ENCODE assay signal across 17 cellular contexts in the genomic region with DNA sequence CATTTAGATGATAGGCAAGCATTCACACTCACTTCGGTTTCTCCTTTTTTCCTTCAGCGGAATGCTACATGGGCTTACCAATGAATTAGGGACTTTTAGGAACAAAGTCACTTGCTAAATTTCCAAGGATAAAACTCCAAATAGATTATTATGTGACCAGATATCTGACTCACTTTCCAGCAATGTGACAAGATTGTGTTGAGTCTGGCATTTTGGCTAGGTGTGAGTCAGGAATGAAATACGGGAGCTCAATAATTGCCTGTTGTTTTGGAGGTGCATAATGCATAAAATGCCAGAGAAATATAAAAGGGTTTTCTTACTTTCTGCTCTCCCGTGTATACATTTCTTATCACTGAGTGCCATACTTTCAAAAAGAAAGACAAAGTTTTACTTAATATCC.
A peak's percentile ranks its signal among the peaks of the same experiment; 100 is the strongest.
DNase-seq lines count a peak whose midpoint lies in the region; ATAC-seq, FAIRE-seq and TF ChIP-seq lines count a peak whose summit lies in the region.
"Had no signal": no experiment of that assay in that cellular context is flagged by ENCODE, and none has a peak within 500 bp of the region (broad histone marks: within the 10 kb centered on the region; RNA-seq: fewer than 3 reads in every experiment).

No MANE protein-coding gene starts in this region.

- H3K27me3 Mint-ChIP-seq in astrocyte (ENCODE audit: low read depth, unreplicated experiment): no peaks in the 10 kb centered on the region
- H3K27me3 Mint-ChIP-seq in naive thymus-derived CD4-positive, alpha-beta T cell: peaks cover 0 to 18% (median 7%) of the 10 kb centered on the region in 5 donors
- H3K27me3 Mint-ChIP-seq: B cell had no signal

- H2AFZ ChIP-seq in astrocyte (ENCODE audit: low read depth, low read length): no peak overlapping the region

- H3K9me3 ChIP-seq in astrocyte (ENCODE audit: insufficient read depth, low read depth, low read length): no peaks in the 10 kb centered on the region
- no peaks in the 10 kb centered on the region for H3K9me3 ChIP-seq in esophagus muscularis mucosa
- no peaks in the 10 kb centered on the region for H3K9me3 ChIP-seq in naive thymus-derived CD4-positive, alpha-beta T cell (ENCODE audit: control insufficient read depth in 2 of 3, low read length in 3 of 3)

- H3K4me3 Mint-ChIP-seq in astrocyte (ENCODE audit: unreplicated experiment): no peak overlapping the region
- H3K4me3 Mint-ChIP-seq in naive thymus-derived CD4-positive, alpha-beta T cell: no peak overlapping the region
- H3K4me3 Mint-ChIP-seq: B cell; CD4-positive, alpha-beta T cell had no signal

- FAIRE-seq in astrocyte (lab: Jason Lieb, UNC): peak; percentile 39

- no peak overlapping the region for H3K4me3 ChIP-seq in astrocyte (ENCODE audit: insufficient read depth, low read depth, low read length)
- no peak overlapping the region for H3K4me3 ChIP-seq in esophagus muscularis mucosa
- no peak overlapping the region for H3K4me3 ChIP-seq in naive thymus-derived CD4-positive, alpha-beta T cell (ENCODE audit: low read length)

- intact Hi-C loops in esophagus muscularis mucosa (cut with DNase I): no loop called here
- intact Hi-C loops in naive thymus-derived CD4-positive, alpha-beta T cell (cut with micrococcal nuclease): no loop called here

- no peak overlapping the region for H3K4me2 ChIP-seq in astrocyte (ENCODE audit: low read length)

- peaks cover 16% of the 10 kb centered on the region for H3K4me1 Mint-ChIP-seq in astrocyte (ENCODE audit: low read depth, unreplicated experiment)
- no peaks in the 10 kb centered on the region for H3K4me1 Mint-ChIP-seq in naive thymus-derived CD4-positive, alpha-beta T cell
- H3K4me1 Mint-ChIP-seq: B cell had no signal

- no peaks in the 10 kb centered on the region for H3K9me3 Mint-ChIP-seq in astrocyte (ENCODE audit: unreplicated experiment)
- H3K9me3 Mint-ChIP-seq in naive thymus-derived CD4-positive, alpha-beta T cell: peaks cover 0 to 3% (median 0%) of the 10 kb centered on the region in 11 donors
- H3K9me3 Mint-ChIP-seq: CD4-positive, alpha-beta T cell had no signal

- WGBS in esophagus muscularis mucosa: 88% methylated on average over 4 of the region's 4 CpGs

- peaks cover 7% of the 10 kb centered on the region for H3K36me3 Mint-ChIP-seq in astrocyte (ENCODE audit: low read depth, unreplicated experiment)
- H3K36me3 Mint-ChIP-seq in naive thymus-derived CD4-positive, alpha-beta T cell: no peaks in the 10 kb centered on the region

- no peaks in the 10 kb centered on the region for H3K79me2 ChIP-seq in astrocyte (ENCODE audit: insufficient read depth, low read length)

- no peak for TF ChIP-seq EP300 in esophagus muscularis mucosa (IDR thresholded peaks at IDR 0.05)

- no peaks in the 10 kb centered on the region for H3K36me3 ChIP-seq in astrocyte (ENCODE audit: insufficient read depth, low read length)
- peaks cover 0 to 9% (median 0%) of the 10 kb centered on the region in 4 donors for H3K36me3 ChIP-seq in esophagus muscularis mucosa
- no peaks in the 10 kb centered on the region for H3K36me3 ChIP-seq in naive thymus-derived CD4-positive, alpha-beta T cell (ENCODE audit: control insufficient read depth in 2 of 3, insufficient read depth in 3 of 3, low read length in 3 of 3)

- TF ChIP-seq CTCF in astrocyte (IDR thresholded peaks at IDR 0.05; ENCODE audit: insufficient read depth, low read depth, low read length) (no peak), esophagus muscularis mucosa (IDR thresholded peaks at IDR 0.05) (no peak), GM13977 (IDR thresholded peaks at IDR 0.05; ENCODE audit: extremely low read depth, insufficient read depth, missing control alignments) (no peak)

- H3K4me1 ChIP-seq in astrocyte (ENCODE audit: insufficient read depth, low read length) (no peaks in the 10 kb centered on the region), esophagus muscularis mucosa (peaks cover 0 to 22% (median 10%) of the 10 kb centered on the region in 4 donors)
- H3K4me1 ChIP-seq in naive thymus-derived CD4-positive, alpha-beta T cell (ENCODE audit: control insufficient read depth in 2 of 2, insufficient read depth in 2 of 2, low read length in 2 of 2): no peaks in the 10 kb centered on the region

- no peak for ATAC-seq in naive thymus-derived CD4-positive, alpha-beta T cell
- ATAC-seq: HCT116 had no signal

- DNase-seq in A172 (ENCODE audit: low spot score): peak; percentile 19
- peak; percentile 21 for DNase-seq in ELR (ENCODE audit: low read depth)
- peak; percentile 20 for DNase-seq in astrocyte (ENCODE audit: low read depth)
- peak; percentile 19 for DNase-seq in esophagus muscularis mucosa (ENCODE audit: extremely low spot score)
- DNase-seq in naive thymus-derived CD4-positive, alpha-beta T cell: no peak
- DNase-seq in NCI-H2171 treated with DMSO at 0.1 percent for 48 hours (lab: John Stamatoyannopoulos, UW): no peak
- no peak for DNase-seq in cerebellum (ENCODE audit: low spot score)
- no peak for DNase-seq in GM13977 (ENCODE audit: low spot score)
- DNase-seq: C1 segment of cervical spinal cord; Calu3; CD4-positive, alpha-beta T cell; DMS 273 treated with DMSO at 0.1 percent for 48 hours; GF-D8 had no signal

- H3K27ac Mint-ChIP-seq in astrocyte (ENCODE audit: unreplicated experiment): no peak overlapping the region
- no peak overlapping the region for H3K27ac Mint-ChIP-seq in naive thymus-derived CD4-positive, alpha-beta T cell
- H3K27ac Mint-ChIP-seq: B cell; CD4-positive, alpha-beta T cell had no signal

- in situ Hi-C loops in GM13977 (cut with MboI; ENCODE audit: low pct_unique_long_range_greater_than_20kb, low sequenced_read_pairs, unreplicated experiment): no loop called here

- H3K9ac ChIP-seq in astrocyte (ENCODE audit: low read length): no peak overlapping the region

- H3K27me3 ChIP-seq in astrocyte (ENCODE audit: insufficient read depth, low read length) (no peaks in the 10 kb centered on the region), esophagus muscularis mucosa (no peaks in the 10 kb centered on the region)
- no peaks in the 10 kb centered on the region for H3K27me3 ChIP-seq in naive thymus-derived CD4-positive, alpha-beta T cell (ENCODE audit: control insufficient read depth in 2 of 2, insufficient read depth in 2 of 2, low read length in 2 of 2)

- CTCF ChIA-PET in naive thymus-derived CD4-positive, alpha-beta T cell (lab: Charles Lee): no interaction called here

- TF ChIP-seq POLR2A in esophagus muscularis mucosa (IDR thresholded peaks at IDR 0.05; ENCODE audit: low read depth): no peak

- H4K20me1 ChIP-seq in astrocyte (ENCODE audit: insufficient read depth, low read length): no peaks in the 10 kb centered on the region

- POLR2A ChIA-PET in naive thymus-derived CD4-positive, alpha-beta T cell (lab: Charles Lee): no interaction called here

- H3K27ac ChIP-seq in astrocyte (ENCODE audit: low read depth, low read length) (no peak overlapping the region), esophagus muscularis mucosa (replicated peaks in 1 of 4) (no peak overlapping the region)
- H3K27ac ChIP-seq in naive thymus-derived CD4-positive, alpha-beta T cell (ENCODE audit: low read depth, low read length): no peak overlapping the region
- H3K27ac ChIP-seq: 22Rv1, HL-60 had no signal

Comparison
In these comparisons a context has a peak if more than half of its experiments do, and no peak if none do; other contexts are left out.
1. DNase-seq: peak in A172 (single experiment), ELR (single experiment), astrocyte (single experiment) and esophagus muscularis mucosa (single experiment); none in naive thymus-derived CD4-positive, alpha-beta T cell (0 of 9), NCI-H2171 treated with DMSO at 0.1 percent for 48 hours (single experiment), cerebellum (single experiment) and GM13977 (single experiment).